In genomic region chr2:233228414-233228813, GRCh38 we compare ENCODE assay signal across 33 cellular contexts.
"Had no signal": no experiment of that assay in that cellular context is flagged by ENCODE, and none has a peak within 500 bp of the region (broad histone marks: within the 10 kb centered on the region; RNA-seq: fewer than 3 reads in every experiment).

No MANE protein-coding gene starts in this region.

- DNase-seq: activated CD4-positive, alpha-beta memory T cell treated with anti-CD3 and anti-CD28 coated beads for 36 hours; activated CD4-positive, alpha-beta T cell treated with anti-CD3 and anti-CD28 coated beads for 36 hours; activated CD4-positive, alpha-beta T cell treated with anti-CD3 and anti-CD28 coated beads, Interleukin-2, amount 10 ng/mL, durations not matched to agents 24 days and 14 days; activated CD4-positive, CD25-positive, alpha-beta regulatory T cell; activated CD4-positive, CD25-positive, alpha-beta regulatory T cell treated with anti-CD3 and anti-CD28 coated beads, Interleukin-2, amount 50 U/mL, for 72 hours; activated CD8-positive, alpha-beta memory T cell treated with anti-CD3 and anti-CD28 coated beads, Interleukin-2, amount 10 ng/mL, durations not matched to agents 7 days and 5 days; activated CD8-positive, alpha-beta memory T cell treated with anti-CD3 and anti-CD28 coated beads, Interleukin-2, amount 50 U/mL, for 4 hours; activated CD8-positive, alpha-beta T cell treated with anti-CD3 and anti-CD28 coated beads, Interleukin-2, amount 10 ng/mL, durations not matched to agents 7 days and 5 days; activated effector memory CD4-positive, alpha-beta T cell treated with anti-CD3 and anti-CD28 coated beads, Interleukin-2, amount 50 U/mL, for 16 hours; activated naive CD4-positive, alpha-beta T cell treated with anti-CD3 and anti-CD28 coated beads for 36 hours; activated naive CD8-positive, alpha-beta T cell treated with anti-CD3 and anti-CD28 coated beads for 36 hours; activated T-cell treated with anti-CD3 and anti-CD28 coated beads, Interleukin-2, amount 50 U/mL, for 1 hour; activated T-cell treated with anti-CD3 and anti-CD28 coated beads, Interleukin-2, amount 50 U/mL, for 48 hours; dorsolateral prefrontal cortex; effector memory CD4-positive, alpha-beta T cell; endodermal cell; erythroblast; foreskin melanocyte; heart right ventricle; T-helper 1 cell; T-helper 17 cell had no signal

- H3K9me3 ChIP-seq: ascending aorta, breast epithelium, esophagus muscularis mucosa, gastroesophageal sphincter, heart right ventricle had no signal

- H3K27me3 ChIP-seq: ascending aorta, breast epithelium, cardiac muscle cell, dorsolateral prefrontal cortex, gastroesophageal sphincter had no signal

- H3K36me3 Mint-ChIP-seq: activated CD4-positive, alpha-beta memory T cell treated with anti-CD3 and anti-CD28 coated beads for 36 hours; activated CD8-positive, alpha-beta memory T cell treated with anti-CD3 and anti-CD28 coated beads, Interleukin-2, amount 10 ng/mL, durations not matched to agents 7 days and 5 days; activated naive CD8-positive, alpha-beta T cell treated with anti-CD3 and anti-CD28 coated beads for 36 hours; brain had no signal

- H3K36me3 ChIP-seq: ascending aorta, breast epithelium, cardiac muscle cell, esophagus muscularis mucosa, gastroesophageal sphincter, heart right ventricle had no signal

- H3K4me3 ChIP-seq: ascending aorta, breast epithelium, cardiac muscle cell, coronary artery, dorsolateral prefrontal cortex, esophagus muscularis mucosa, gastroesophageal sphincter, heart right ventricle had no signal

- H3K27ac Mint-ChIP-seq: activated CD4-positive, alpha-beta memory T cell treated with anti-CD3 and anti-CD28 coated beads for 36 hours; activated CD4-positive, alpha-beta T cell treated with anti-CD3 and anti-CD28 coated beads for 36 hours; activated CD4-positive, alpha-beta T cell treated with anti-CD3 and anti-CD28 coated beads, Interleukin-2, amount 10 ng/mL, durations not matched to agents 24 days and 14 days; activated CD8-positive, alpha-beta memory T cell treated with anti-CD3 and anti-CD28 coated beads, Interleukin-2, amount 10 ng/mL, durations not matched to agents 7 days and 5 days; activated CD8-positive, alpha-beta T cell treated with anti-CD3 and anti-CD28 coated beads, Interleukin-2, amount 10 ng/mL, durations not matched to agents 7 days and 5 days; activated naive CD4-positive, alpha-beta T cell treated with anti-CD3 and anti-CD28 coated beads for 36 hours; activated naive CD8-positive, alpha-beta T cell treated with anti-CD3 and anti-CD28 coated beads for 36 hours; activated T-helper 1 cell treated with anti-CD3 and anti-CD28 coated beads, Interleukin-12 subunit alpha, Interleukin-12 subunit beta, Interleukin-2, Interleukin-4 antibody, amounts not matched to agents 30 ng/mL and 10 ng/mL and 1 ng/mL, durations not matched to agents 14 hours and 24 hours and 36 hours; activated T-helper 2 cell treated with anti-CD3 and anti-CD28 coated beads, Interferon-gamma antibody, Interleukin-2, Interleukin-4, amounts not matched to agents 10 μg/mL and 5 μg/mL and 100 μg/mL, durations not matched to agents 14 hours and 24 hours and 36 hours; dendritic cell treated with granulocyte-macrophage colony-stimulating factor and Interleukin-4, amounts not matched to agents 40 ng/mL and 50 ng/mL, for 4 days; endodermal cell; T-helper 17 cell had no signal

- H3K4me3 Mint-ChIP-seq: activated CD4-positive, alpha-beta memory T cell treated with anti-CD3 and anti-CD28 coated beads for 36 hours; activated CD4-positive, alpha-beta T cell treated with anti-CD3 and anti-CD28 coated beads for 36 hours; activated CD4-positive, alpha-beta T cell treated with anti-CD3 and anti-CD28 coated beads, Interleukin-2, amount 10 ng/mL, durations not matched to agents 24 days and 14 days; activated CD8-positive, alpha-beta memory T cell treated with anti-CD3 and anti-CD28 coated beads, Interleukin-2, amount 10 ng/mL, durations not matched to agents 7 days and 5 days; activated CD8-positive, alpha-beta T cell treated with anti-CD3 and anti-CD28 coated beads, Interleukin-2, amount 10 ng/mL, durations not matched to agents 7 days and 5 days; activated naive CD4-positive, alpha-beta T cell treated with anti-CD3 and anti-CD28 coated beads for 36 hours; activated naive CD4-positive, alpha-beta T cell treated with anti-CD3 and anti-CD28 coated beads, Interleukin-2, amount 50 U/mL, for 24 hours; activated naive CD8-positive, alpha-beta T cell treated with anti-CD3 and anti-CD28 coated beads for 36 hours; activated T-helper 1 cell treated with anti-CD3 and anti-CD28 coated beads, Interleukin-12 subunit alpha, Interleukin-12 subunit beta, Interleukin-2, Interleukin-4 antibody, amounts not matched to agents 30 ng/mL and 10 ng/mL and 1 ng/mL, durations not matched to agents 14 hours and 24 hours and 36 hours; central memory CD8-positive, alpha-beta T cell; dendritic cell treated with granulocyte-macrophage colony-stimulating factor and Interleukin-4, amounts not matched to agents 40 ng/mL and 50 ng/mL, for 4 days; endodermal cell; T-helper 17 cell had no signal

- H3K27me3 Mint-ChIP-seq: activated CD4-positive, alpha-beta memory T cell treated with anti-CD3 and anti-CD28 coated beads for 36 hours; activated CD4-positive, alpha-beta T cell treated with anti-CD3 and anti-CD28 coated beads for 36 hours; activated naive CD4-positive, alpha-beta T cell treated with anti-CD3 and anti-CD28 coated beads, Interleukin-2, amount 50 U/mL, for 24 hours; activated naive CD8-positive, alpha-beta T cell treated with anti-CD3 and anti-CD28 coated beads for 36 hours; central memory CD8-positive, alpha-beta T cell; T-helper 17 cell had no signal

- ATAC-seq: activated CD4-positive, alpha-beta T cell treated with anti-CD3 and anti-CD28 coated beads for 36 hours; activated CD8-positive, alpha-beta memory T cell treated with anti-CD3 and anti-CD28 coated beads, Interleukin-2, amount 10 ng/mL, durations not matched to agents 7 days and 5 days; activated CD8-positive, alpha-beta T cell treated with anti-CD3 and anti-CD28 coated beads, Interleukin-2, amount 10 ng/mL, durations not matched to agents 7 days and 5 days; gastroesophageal sphincter; heart right ventricle; T-helper 17 cell had no signal

- H3K27ac ChIP-seq: ascending aorta, breast epithelium, cardiac muscle cell, coronary artery, esophagus muscularis mucosa, gastroesophageal sphincter, heart right ventricle had no signal

- H3K9me3 Mint-ChIP-seq: activated CD4-positive, alpha-beta memory T cell treated with anti-CD3 and anti-CD28 coated beads for 36 hours; activated CD4-positive, alpha-beta T cell treated with anti-CD3 and anti-CD28 coated beads, Interleukin-2, amount 10 ng/mL, durations not matched to agents 24 days and 14 days; activated naive CD4-positive, alpha-beta T cell treated with anti-CD3 and anti-CD28 coated beads for 36 hours; activated naive CD4-positive, alpha-beta T cell treated with anti-CD3 and anti-CD28 coated beads, Interleukin-2, amount 50 U/mL, for 24 hours; activated naive CD8-positive, alpha-beta T cell treated with anti-CD3 and anti-CD28 coated beads for 36 hours; activated T-helper 1 cell treated with anti-CD3 and anti-CD28 coated beads, Interleukin-12 subunit alpha, Interleukin-12 subunit beta, Interleukin-2, Interleukin-4 antibody, amounts not matched to agents 30 ng/mL and 10 ng/mL and 1 ng/mL, durations not matched to agents 14 hours and 24 hours and 36 hours; activated T-helper 2 cell treated with anti-CD3 and anti-CD28 coated beads, Interferon-gamma antibody, Interleukin-2, Interleukin-4, amounts not matched to agents 10 μg/mL and 5 μg/mL and 100 μg/mL, durations not matched to agents 14 hours and 24 hours and 36 hours; central memory CD8-positive, alpha-beta T cell; dendritic cell treated with granulocyte-macrophage colony-stimulating factor and Interleukin-4, amounts not matched to agents 40 ng/mL and 50 ng/mL, for 4 days had no signal

- H3K4me1 ChIP-seq: ascending aorta, breast epithelium, esophagus muscularis mucosa, gastroesophageal sphincter had no signal
